8 cellular contexts compared by ENCODE assay signal in genomic region chr2:74715880-74716279, GRCh38.
DNase-seq lines count a peak whose midpoint lies in the region; ATAC-seq and TF ChIP-seq lines count a peak whose summit lies in the region.

No MANE protein-coding gene starts in this region.

- no peaks in the 10 kb centered on the region for H3K9me3 Mint-ChIP-seq in activated T-cell treated with anti-CD3 and anti-CD28 coated beads, Interleukin-2, amount 50 U/mL, for 4 hours
- H3K9me3 Mint-ChIP-seq in activated T-helper 2 cell treated with anti-CD3 and anti-CD28 coated beads, Interferon-gamma antibody, Interleukin-2, Interleukin-4, amounts not matched to agents 10 μg/mL and 5 μg/mL and 100 μg/mL, durations not matched to agents 14 hours and 24 hours and 36 hours = no peaks in the 10 kb centered on the region

- no peak for ATAC-seq in activated T-cell treated with anti-CD3 and anti-CD28 coated beads, Interleukin-2, amount 50 U/mL, for 4 hours
- peak; percentile 34 for ATAC-seq in left colon
- no peak for ATAC-seq in GM21529 (IDR thresholded peaks at IDR 0.05; ENCODE audit: unreplicated experiment)
- ATAC-seq in GM21367 (IDR thresholded peaks at IDR 0.05; ENCODE audit: unreplicated experiment) = no peak

- peak overlapping the region; percentile 75 for H3K4me3 Mint-ChIP-seq in activated T-cell treated with anti-CD3 and anti-CD28 coated beads, Interleukin-2, amount 50 U/mL, for 4 hours
- peak overlapping the region; percentile 74 for H3K4me3 Mint-ChIP-seq in activated T-helper 2 cell treated with anti-CD3 and anti-CD28 coated beads, Interferon-gamma antibody, Interleukin-2, Interleukin-4, amounts not matched to agents 10 μg/mL and 5 μg/mL and 100 μg/mL, durations not matched to agents 14 hours and 24 hours and 36 hours (ENCODE audit: low read depth)

- no peaks in the 10 kb centered on the region for H3K36me3 Mint-ChIP-seq in activated T-cell treated with anti-CD3 and anti-CD28 coated beads, Interleukin-2, amount 50 U/mL, for 4 hours (ENCODE audit: insufficient read depth)
- no peaks in the 10 kb centered on the region for H3K36me3 Mint-ChIP-seq in activated T-helper 2 cell treated with anti-CD3 and anti-CD28 coated beads, Interferon-gamma antibody, Interleukin-2, Interleukin-4, amounts not matched to agents 10 μg/mL and 5 μg/mL and 100 μg/mL, durations not matched to agents 14 hours and 24 hours and 36 hours (ENCODE audit: low read depth)

- intact Hi-C loops in activated T-helper 2 cell treated with anti-CD3 and anti-CD28 coated beads, Interferon-gamma antibody, Interleukin-2, Interleukin-4, amounts not matched to agents 10 μg/mL and 5 μg/mL and 100 μg/mL, durations not matched to agents 14 hours and 24 hours and 36 hours (cut with micrococcal nuclease) = loop anchor here (1.0 to 5.0 kb wide), 2 partner anchors 131 to 160 kb away; no protein-coding TSS in a partner anchor
- intact Hi-C loops in left colon (cut with DNase I, micrococcal nuclease) (loop anchor here (2.0 to 10.0 kb wide), 2 partner anchors 159 to 163 kb away; no protein-coding TSS in a partner anchor), testis (cut with DNase I; ENCODE audit: low total_unique reads) (loop anchor here (5.0 kb wide), 1 partner anchor 161 kb away; no protein-coding TSS in a partner anchor)

- H3K27ac Mint-ChIP-seq in activated T-helper 2 cell treated with anti-CD3 and anti-CD28 coated beads, Interferon-gamma antibody, Interleukin-2, Interleukin-4, amounts not matched to agents 10 μg/mL and 5 μg/mL and 100 μg/mL, durations not matched to agents 14 hours and 24 hours and 36 hours = no peak overlapping the region

- H3K36me3 ChIP-seq in testis (ENCODE audit: low read depth, missing control alignments) = no peaks in the 10 kb centered on the region

- TF ChIP-seq CTCF in testis (IDR thresholded peaks at IDR 0.05) = no peak

- H3K27me3 Mint-ChIP-seq in activated T-cell treated with anti-CD3 and anti-CD28 coated beads, Interleukin-2, amount 50 U/mL, for 4 hours (ENCODE audit: low read depth) = peaks cover 9% of the 10 kb centered on the region
- H3K27me3 Mint-ChIP-seq in activated T-helper 2 cell treated with anti-CD3 and anti-CD28 coated beads, Interferon-gamma antibody, Interleukin-2, Interleukin-4, amounts not matched to agents 10 μg/mL and 5 μg/mL and 100 μg/mL, durations not matched to agents 14 hours and 24 hours and 36 hours (ENCODE audit: low read depth) = peaks cover 19% of the 10 kb centered on the region

- no peaks in the 10 kb centered on the region for H3K9me3 ChIP-seq in testis

- peak overlapping the region; percentile 54 to 73 for H3K4me3 ChIP-seq in testis

- no peaks in the 10 kb centered on the region for H3K27me3 ChIP-seq in testis

- no peak for DNase-seq in activated T-cell treated with anti-CD3 and anti-CD28 coated beads, Interleukin-2, amount 50 U/mL, for 4 hours
- no peak for DNase-seq in activated T-cell treated with anti-CD3 and anti-CD28 coated beads, Interleukin-2, amount 50 U/mL, for 48 hours
- no peak for DNase-seq in activated T-helper 2 cell treated with anti-CD3 and anti-CD28 coated beads, Interferon-gamma antibody, Interleukin-2, Interleukin-4, amounts not matched to agents 10 μg/mL and 5 μg/mL and 100 μg/mL, durations not matched to agents 14 hours and 24 hours and 36 hours (ENCODE audit: low spot score)
- DNase-seq in left colon = no peak
- DNase-seq in testis = no peak
- DNase-seq in NOMO-1 (lab: John Stamatoyannopoulos, UW; ENCODE audit: unreplicated experiment in 2 of 2) = no peak

- 33 to 37% methylated on average over 6 of the region's 6 CpGs for WGBS in testis, 2 donors

- no peak for TF ChIP-seq POLR2A in testis (IDR thresholded peaks at IDR 0.05)

- no peaks in the 10 kb centered on the region for H3K4me1 ChIP-seq in testis

- H3K4me1 Mint-ChIP-seq in activated T-cell treated with anti-CD3 and anti-CD28 coated beads, Interleukin-2, amount 50 U/mL, for 4 hours (ENCODE audit: low read depth) = peaks cover 6% of the 10 kb centered on the region
- H3K4me1 Mint-ChIP-seq in activated T-helper 2 cell treated with anti-CD3 and anti-CD28 coated beads, Interferon-gamma antibody, Interleukin-2, Interleukin-4, amounts not matched to agents 10 μg/mL and 5 μg/mL and 100 μg/mL, durations not matched to agents 14 hours and 24 hours and 36 hours (ENCODE audit: low read depth) = peaks cover 8% of the 10 kb centered on the region

- peak overlapping the region; percentile 65 to 83 for H3K27ac ChIP-seq in testis
